8 cellular contexts compared by ENCODE assay signal in genomic region chr1:158113759-158114127, GRCh38.
DNase-seq lines count a peak whose midpoint lies in the region; ATAC-seq, FAIRE-seq and TF ChIP-seq lines count a peak whose summit lies in the region.

No MANE protein-coding gene starts in this region.

- peaks cover 39% of the 10 kb centered on the region for H3K27me3 Mint-ChIP-seq in activated CD4-positive, alpha-beta T cell treated with anti-CD3 and anti-CD28 coated beads for 36 hours
- peaks cover 55% of the 10 kb centered on the region for H3K27me3 Mint-ChIP-seq in activated naive CD8-positive, alpha-beta T cell treated with anti-CD3 and anti-CD28 coated beads, Interleukin-2, amount 10 ng/mL, durations not matched to agents 7 days and 5 days

- H3K4me1 Mint-ChIP-seq in activated CD4-positive, alpha-beta T cell treated with anti-CD3 and anti-CD28 coated beads for 36 hours = peaks cover 12% of the 10 kb centered on the region
- H3K4me1 Mint-ChIP-seq in activated naive CD8-positive, alpha-beta T cell treated with anti-CD3 and anti-CD28 coated beads, Interleukin-2, amount 10 ng/mL, durations not matched to agents 7 days and 5 days = peaks cover 8% of the 10 kb centered on the region

- no peak for DNase-seq in activated CD4-positive, alpha-beta T cell treated with anti-CD3 and anti-CD28 coated beads for 36 hours
- no peak for DNase-seq in activated CD4-positive, alpha-beta T cell treated with anti-CD3 and anti-CD28 coated beads, Interleukin-2, amount 50 U/mL, for 4 hours
- no peak for DNase-seq in activated naive CD8-positive, alpha-beta T cell treated with anti-CD3 and anti-CD28 coated beads, Interleukin-2, amount 10 ng/mL, durations not matched to agents 7 days and 5 days
- DNase-seq in HepG2 (ENCODE audit: low spot score) (no peak), body of pancreas (no peak), NCI-H446 treated with DMSO at 0.1 percent for 48 hours (lab: John Stamatoyannopoulos, UW) (no peak), GDM1 (lab: John Stamatoyannopoulos, UW) (no peak)

- peaks cover 9% of the 10 kb centered on the region for H3K9me3 ChIP-seq in HepG2 (ENCODE audit: low read length)
- H3K9me3 ChIP-seq in stomach smooth muscle (ENCODE audit: control insufficient read depth in 2 of 2, low read length in 2 of 2) = no peaks in the 10 kb centered on the region
- H3K9me3 ChIP-seq in body of pancreas = no peaks in the 10 kb centered on the region

- no peaks in the 10 kb centered on the region for H4K20me1 ChIP-seq in HepG2 (ENCODE audit: insufficient read depth, low read length)

- H2AFZ ChIP-seq in HepG2 (ENCODE audit: low read length) = no peak overlapping the region

- intact Hi-C loops in activated CD4-positive, alpha-beta T cell treated with anti-CD3 and anti-CD28 coated beads for 36 hours (cut with DNase I, micrococcal nuclease) = no loop called here
- intact Hi-C loops in HepG2 (cut with micrococcal nuclease; ENCODE audit: unreplicated experiment) (no loop called here), body of pancreas (cut with DNase I) (no loop called here)

- no peak for TF ChIP-seq EP300 in HepG2 (IDR thresholded peaks at IDR 0.05; ENCODE audit: low read depth in 2 of 2, low read length in 2 of 2)
- no peak for TF ChIP-seq EP300 in HepG2 (CRISPR knock-in tag; IDR thresholded peaks at IDR 0.05; ENCODE audit: borderline replicate concordance)

- TF ChIP-seq POLR2A in HepG2 (IDR thresholded peaks at IDR 0.05; ENCODE audit: insufficient read depth in 1 of 2, low read depth in 2 of 2, low read length in 2 of 2) (no peak), body of pancreas (IDR thresholded peaks at IDR 0.05) (no peak)

- TF ChIP-seq CTCF in HepG2 (CRISPR knock-in tag; IDR thresholded peaks at IDR 0.05) (no peak), body of pancreas (IDR thresholded peaks at IDR 0.05) (no peak)

- no peak overlapping the region for H3K27ac Mint-ChIP-seq in activated CD4-positive, alpha-beta T cell treated with anti-CD3 and anti-CD28 coated beads for 36 hours
- no peak overlapping the region for H3K27ac Mint-ChIP-seq in activated naive CD8-positive, alpha-beta T cell treated with anti-CD3 and anti-CD28 coated beads, Interleukin-2, amount 10 ng/mL, durations not matched to agents 7 days and 5 days

- H3K27ac ChIP-seq in HepG2 (ENCODE audit: extremely low read length, insufficient read depth, low read length) = no peak overlapping the region
- no peak overlapping the region for H3K27ac ChIP-seq in stomach smooth muscle (ENCODE audit: low read length)
- peak overlapping the region in 1 of 4 donors; percentile 1 for H3K27ac ChIP-seq in body of pancreas

- H3K79me2 ChIP-seq in HepG2 (ENCODE audit: insufficient read depth, low read length) = no peaks in the 10 kb centered on the region

- FAIRE-seq in HepG2 (lab: Jason Lieb, UNC) = no peak

- peak overlapping the region; percentile 49 for H3K4me3 Mint-ChIP-seq in activated CD4-positive, alpha-beta T cell treated with anti-CD3 and anti-CD28 coated beads for 36 hours
- H3K4me3 Mint-ChIP-seq in activated naive CD8-positive, alpha-beta T cell treated with anti-CD3 and anti-CD28 coated beads, Interleukin-2, amount 10 ng/mL, durations not matched to agents 7 days and 5 days = peak overlapping the region; percentile 77

- H3K4me2 ChIP-seq in HepG2 (ENCODE audit: low read depth, low read length) = peak overlapping the region; percentile 54

- H3K9ac ChIP-seq in HepG2 (ENCODE audit: insufficient read depth, low read depth, low read length) (no peak overlapping the region), stomach smooth muscle (ENCODE audit: low read length in 2 of 2) (peak overlapping the region in 1 of 2 donors; percentile 21)

- no peak for ATAC-seq in activated CD4-positive, alpha-beta T cell treated with anti-CD3 and anti-CD28 coated beads for 36 hours
- ATAC-seq in activated naive CD8-positive, alpha-beta T cell treated with anti-CD3 and anti-CD28 coated beads, Interleukin-2, amount 10 ng/mL, durations not matched to agents 7 days and 5 days (ENCODE audit: low read depth) = no peak
- ATAC-seq in HepG2 (no peak), body of pancreas (no peak)

- 15% methylated on average over 8 of the region's 8 CpGs for WGBS in HepG2 (ENCODE audit: low lambda C conversion rate)
- 34% methylated on average over 8 of the region's 8 CpGs for WGBS in body of pancreas, 2 donors

- CTCF ChIA-PET in activated CD4-positive, alpha-beta T cell treated with anti-CD3 and anti-CD28 coated beads for 36 hours (lab: Charles Lee) = interaction anchor here (1.0 to 3.0 kb wide), 6 partner anchors 10 to 153 kb away, joined by 3 to 22 read pairs (median 6); no protein-coding TSS in a partner anchor
- CTCF ChIA-PET in HepG2 (lab: Yijun Ruan, JAX; ENCODE audit: low intra/inter-chr PET ratio, low total read pairs) = no interaction called here

- H3K4me3 ChIP-seq in HepG2 (replicated peaks in 1 of 3; ENCODE audit: insufficient read depth in 1 of 3, low read depth in 2 of 3, low read length in 3 of 3) (peak overlapping the region in 1 of 3 experiments; percentile 52; a peak in 2 of 6 replicates), stomach smooth muscle (ENCODE audit: low read length in 2 of 2) (peak overlapping the region; percentile 45 to 70), body of pancreas (no peak overlapping the region)

- peaks cover 2% of the 10 kb centered on the region for H3K9me3 Mint-ChIP-seq in activated CD4-positive, alpha-beta T cell treated with anti-CD3 and anti-CD28 coated beads for 36 hours (ENCODE audit: low read depth)
- H3K9me3 Mint-ChIP-seq in activated naive CD8-positive, alpha-beta T cell treated with anti-CD3 and anti-CD28 coated beads, Interleukin-2, amount 10 ng/mL, durations not matched to agents 7 days and 5 days = peaks cover 4% of the 10 kb centered on the region

- POLR2A ChIA-PET in activated CD4-positive, alpha-beta T cell treated with anti-CD3 and anti-CD28 coated beads for 36 hours (lab: Charles Lee) = interaction anchor here (0.6 to 0.7 kb wide), 2 partner anchors 90 to 120 kb away, joined by 3 read pairs; no protein-coding TSS in a partner anchor
- POLR2A ChIA-PET in activated naive CD8-positive, alpha-beta T cell treated with anti-CD3 and anti-CD28 coated beads, Interleukin-2, amount 10 ng/mL, durations not matched to agents 7 days and 5 days (lab: Charles Lee) = no interaction called here
- POLR2A ChIA-PET in HepG2 (lab: Yijun Ruan, JAX) = no interaction called here

- H3K4me1 ChIP-seq in HepG2 (ENCODE audit: insufficient read depth, low read length) (no peaks in the 10 kb centered on the region), stomach smooth muscle (ENCODE audit: control insufficient read depth, insufficient read depth, low read length) (peaks cover 20% of the 10 kb centered on the region), body of pancreas (peaks cover 16% of the 10 kb centered on the region)

- H3K27me3 ChIP-seq in HepG2 (ENCODE audit: control insufficient read depth in 1 of 2, insufficient read depth in 2 of 2, low read length in 2 of 2) = peaks cover 0 to 37% of the 10 kb centered on the region in 2 experiments; a peak in 4 of 5 replicates
- H3K27me3 ChIP-seq in stomach smooth muscle (ENCODE audit: control insufficient read depth in 1 of 2, insufficient read depth in 2 of 2, low read length in 2 of 2) = peaks cover 5 to 22% of the 10 kb centered on the region in 2 donors
- H3K27me3 ChIP-seq in body of pancreas = peaks cover 0 to 5% of the 10 kb centered on the region in 2 donors

- no peak for TF ChIP-seq RAD21 in HepG2 (CRISPR knock-in tag; IDR thresholded peaks at IDR 0.05)

- in situ Hi-C loops in HepG2 (cut with HindIII; ENCODE audit: extremely low pct_ligation_motif_present, low pct_unique_long_range_greater_than_20kb) = no loop called here

- no TSS peak for BruUV-seq in HepG2 (replicated peaks; lab: Mats Ljungman, UMichigan)

- H3K36me3 ChIP-seq in HepG2 (replicated peaks in 1 of 2; ENCODE audit: control insufficient read depth in 1 of 2, insufficient read depth in 2 of 2, low read length in 2 of 2) = no peaks in the 10 kb centered on the region
- H3K36me3 ChIP-seq in stomach smooth muscle (ENCODE audit: control insufficient read depth in 2 of 2, insufficient read depth in 2 of 2, low read length in 2 of 2) = no peaks in the 10 kb centered on the region
- H3K36me3 ChIP-seq in body of pancreas (replicated peaks in 1 of 2; ENCODE audit: insufficient read depth in 1 of 2, low read depth in 2 of 2) = no peaks in the 10 kb centered on the region

- no peaks in the 10 kb centered on the region for H3K36me3 Mint-ChIP-seq in activated CD4-positive, alpha-beta T cell treated with anti-CD3 and anti-CD28 coated beads for 36 hours (ENCODE audit: low read depth)
- H3K36me3 Mint-ChIP-seq in activated naive CD8-positive, alpha-beta T cell treated with anti-CD3 and anti-CD28 coated beads, Interleukin-2, amount 10 ng/mL, durations not matched to agents 7 days and 5 days = no peaks in the 10 kb centered on the region

TF ChIP-seq in HepG2, 621 proteins besides CTCF, POLR2A, EP300 and RAD21 (continues in another document):
- TF ChIP-seq GZF1 (CRISPR knock-in tag; IDR thresholded peaks at IDR 0.05) = no peak
- TF ChIP-seq ZNF431 (CRISPR knock-in tag; IDR thresholded peaks at IDR 0.05; ENCODE audit: borderline replicate concordance, low read depth) = no peak
- TF ChIP-seq, protein P1, sequence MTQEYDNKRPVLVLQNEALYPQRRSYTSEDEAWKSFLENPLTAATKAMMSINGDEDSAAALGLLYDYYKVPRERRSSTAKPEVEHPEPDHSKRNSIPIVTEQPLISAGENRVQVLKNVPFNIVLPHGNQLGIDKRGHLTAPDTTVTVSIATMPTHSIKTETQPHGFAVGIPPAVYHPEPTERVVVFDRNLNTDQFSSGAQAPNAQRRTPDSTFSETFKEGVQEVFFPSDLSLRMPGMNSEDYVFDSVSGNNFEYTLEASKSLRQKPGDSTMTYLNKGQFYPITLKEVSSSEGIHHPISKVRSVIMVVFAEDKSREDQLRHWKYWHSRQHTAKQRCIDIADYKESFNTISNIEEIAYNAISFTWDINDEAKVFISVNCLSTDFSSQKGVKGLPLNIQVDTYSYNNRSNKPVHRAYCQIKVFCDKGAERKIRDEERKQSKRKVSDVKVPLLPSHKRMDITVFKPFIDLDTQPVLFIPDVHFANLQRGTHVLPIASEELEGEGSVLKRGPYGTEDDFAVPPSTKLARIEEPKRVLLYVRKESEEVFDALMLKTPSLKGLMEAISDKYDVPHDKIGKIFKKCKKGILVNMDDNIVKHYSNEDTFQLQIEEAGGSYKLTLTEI (CRISPR knock-in tag; conservative IDR thresholded peaks at IDR 0.05) = no peak
- TF ChIP-seq ZNF816 (CRISPR knock-in tag; IDR thresholded peaks at IDR 0.05; ENCODE audit: borderline replicate concordance) = no peak
- no peak for TF ChIP-seq ZNF558 (CRISPR knock-in tag; IDR thresholded peaks at IDR 0.05; ENCODE audit: borderline replicate concordance)
- no peak for TF ChIP-seq SKI (IDR thresholded peaks at IDR 0.05; ENCODE audit: partially characterized antibody)
- TF ChIP-seq ZNF614 (CRISPR knock-in tag; IDR thresholded peaks at IDR 0.05; ENCODE audit: borderline replicate concordance) = no peak
- no peak for TF ChIP-seq ZFP62 (CRISPR knock-in tag; IDR thresholded peaks at IDR 0.05)
- no peak for TF ChIP-seq MXD4 (CRISPR knock-in tag; IDR thresholded peaks at IDR 0.05)
- TF ChIP-seq ZNF460 (CRISPR knock-in tag; IDR thresholded peaks at IDR 0.05; ENCODE audit: borderline replicate concordance) = no peak
- TF ChIP-seq SUZ12 (IDR thresholded peaks at IDR 0.05; ENCODE audit: low read depth, low read length) = no peak

Comparison
In these comparisons a context has a peak if more than half of its experiments do, and no peak if none do; other contexts are left out.
1. H3K4me3 ChIP-seq: peak in stomach smooth muscle (2 of 2); none in body of pancreas (0 of 2).